ENCODE assay signal across 18 cellular contexts in the genomic region with DNA sequence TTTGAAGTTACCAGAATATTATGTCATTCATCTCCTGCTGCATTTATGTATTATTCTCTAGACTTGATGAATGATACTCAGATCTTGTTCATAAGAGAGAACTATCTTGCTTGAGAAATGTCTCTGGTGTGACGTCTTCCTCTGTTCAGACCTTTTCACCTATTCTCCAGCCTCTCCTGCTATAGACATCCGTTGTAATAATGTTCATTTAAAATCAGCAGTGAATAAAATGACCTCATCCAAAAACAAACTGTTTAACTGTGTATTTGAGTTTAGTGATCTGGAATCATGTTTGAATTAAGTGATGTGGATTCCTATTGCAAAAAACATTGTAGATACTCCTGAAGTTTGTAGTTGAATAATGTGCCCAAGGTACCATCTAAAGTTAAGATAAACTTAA.
DNase-seq lines count a peak whose midpoint lies in the region; ATAC-seq and TF ChIP-seq lines count a peak whose summit lies in the region.
"Had no signal": no experiment of that assay in that cellular context is flagged by ENCODE, and none has a peak within 500 bp of the region (broad histone marks: within the 10 kb centered on the region; RNA-seq: fewer than 3 reads in every experiment).

No MANE protein-coding gene starts in this region.

- H3K36me3 Mint-ChIP-seq in activated B cell treated with CpG ODN at 0.5 μM for 24 hours (ENCODE audit: low read depth), result peaks cover 6% of the 10 kb centered on the region
- H3K36me3 Mint-ChIP-seq in memory B cell, result peaks cover 2% of the 10 kb centered on the region
- peaks cover 31 to 54% of the 10 kb centered on the region in 2 donors for H3K36me3 Mint-ChIP-seq in stimulated activated naive B cell treated with anti-CD40 and anti-IgM and Interleukin-4, amounts not matched to agents 10 μg/mL and 1 μg/mL and 100 μg/mL, for 72 hours

- H3K4me3 ChIP-seq in HEK293 (ENCODE audit: low read depth, low read length), result no peak overlapping the region
- H3K4me3 ChIP-seq in hepatocyte, result no peak overlapping the region

- H3K27ac Mint-ChIP-seq in activated B cell treated with CpG ODN at 0.5 μM for 24 hours (peak overlapping the region; percentile 22), memory B cell (peak overlapping the region; percentile 88)
- H3K27ac Mint-ChIP-seq in stimulated activated naive B cell treated with anti-CD40 and anti-IgM and Interleukin-4, amounts not matched to agents 10 μg/mL and 1 μg/mL and 100 μg/mL, for 72 hours, result peak overlapping the region; percentile 79

- TF ChIP-seq CTCF in HEK293 (tag by site-specific recombination; IDR thresholded peaks at IDR 0.05) (no peak), activated B cell treated with CpG ODN at 0.5 μM for 24 hours (IDR thresholded peaks at IDR 0.05) (no peak), hepatocyte (IDR thresholded peaks at IDR 0.05; ENCODE audit: poor library complexity) (no peak)

- intact Hi-C loops in activated B cell treated with CpG ODN at 0.5 μM for 24 hours (cut with micrococcal nuclease), result loop anchor here (2.0 kb wide), 1 partner anchor 16 kb away; no protein-coding TSS in a partner anchor

- no peak overlapping the region for H3K4me3 Mint-ChIP-seq in activated B cell treated with CpG ODN at 0.5 μM for 24 hours
- no peak overlapping the region for H3K4me3 Mint-ChIP-seq in memory B cell
- H3K4me3 Mint-ChIP-seq in stimulated activated naive B cell treated with anti-CD40 and anti-IgM and Interleukin-4, amounts not matched to agents 10 μg/mL and 1 μg/mL and 100 μg/mL, for 72 hours, result no peak overlapping the region

- no peaks in the 10 kb centered on the region for H3K4me1 ChIP-seq in HEK293 (ENCODE audit: control insufficient read depth, insufficient read depth, low read length)
- H3K4me1 ChIP-seq in hepatocyte (ENCODE audit: insufficient read depth), result no peaks in the 10 kb centered on the region

- DNase-seq in activated B cell treated with CpG ODN at 0.5 μM for 24 hours (no peak), memory B cell (ENCODE audit: low spot score in 2 of 2) (no peak), hepatocyte (ENCODE audit: low spot score) (no peak), globus pallidus (ENCODE audit: low spot score) (no peak)
- DNase-seq in stimulated activated naive B cell treated with anti-CD40 and anti-IgM and Interleukin-4, amounts not matched to agents 10 μg/mL and 1 μg/mL and 100 μg/mL, for 72 hours, result no peak
- DNase-seq: DMS 273 treated with DMSO at 0.1 percent for 48 hours, DND-41, KG1, MV-4-11, NCI-H1417, NCI-H1930, NCI-H226, NCI-H524, NCI-H82, OCI-M1, SHP77 treated with DMSO at 0.1 percent for 48 hours had no signal

- no peak overlapping the region for H3K4me2 ChIP-seq in hepatocyte

- ATAC-seq in activated B cell treated with CpG ODN at 0.5 μM for 24 hours (ENCODE audit: low read depth) (no peak), memory B cell (ENCODE audit: low read depth) (no peak), GM18502 (IDR thresholded peaks at IDR 0.05; ENCODE audit: poor library complexity, unreplicated experiment) (no peak)
- no peak for ATAC-seq in stimulated activated naive B cell treated with anti-CD40 and anti-IgM and Interleukin-4, amounts not matched to agents 10 μg/mL and 1 μg/mL and 100 μg/mL, for 72 hours (replicated peaks)

- H3K4me1 Mint-ChIP-seq in activated B cell treated with CpG ODN at 0.5 μM for 24 hours (peaks cover 86% of the 10 kb centered on the region), memory B cell (peaks cover 35% of the 10 kb centered on the region)
- H3K4me1 Mint-ChIP-seq in stimulated activated naive B cell treated with anti-CD40 and anti-IgM and Interleukin-4, amounts not matched to agents 10 μg/mL and 1 μg/mL and 100 μg/mL, for 72 hours, result peaks cover 44 to 85% of the 10 kb centered on the region in 2 donors

- POLR2A ChIA-PET in HEK293 (lab: Yijun Ruan, JAX), result no interaction called here
- POLR2A ChIA-PET in activated B cell treated with CpG ODN at 0.5 μM for 24 hours (lab: Charles Lee), result interaction anchor here (1.9 to 2.4 kb wide), 4 partner anchors 32 to 73 kb away, joined by 5 to 12 read pairs (median 8); a partner anchor contains a TSS

- no peaks in the 10 kb centered on the region for H4K20me1 ChIP-seq in hepatocyte (ENCODE audit: insufficient read depth, poor library complexity, severe bottlenecking)

- H3K27me3 ChIP-seq in hepatocyte, result no peaks in the 10 kb centered on the region

- H3K36me3 ChIP-seq in HEK293 (ENCODE audit: control insufficient read depth in 2 of 2, insufficient read depth in 1 of 2, low read length in 2 of 2) (no peaks in the 10 kb centered on the region), hepatocyte (replicated peaks; ENCODE audit: insufficient read depth, low read depth) (no peaks in the 10 kb centered on the region)

- H3K27ac ChIP-seq in HEK293 (ENCODE audit: extremely low read depth, low read depth, low read length) (no peak overlapping the region), hepatocyte (no peak overlapping the region)

- H3K9me2 ChIP-seq in hepatocyte (replicated peaks; ENCODE audit: insufficient read depth), result no peaks in the 10 kb centered on the region

- WGBS in hepatocyte (ENCODE audit: low lambda C conversion rate, missing lambda C conversion rate), result 90% methylated on average over 2 of the region's 2 CpGs

- H3K9me3 Mint-ChIP-seq in activated B cell treated with CpG ODN at 0.5 μM for 24 hours (peaks cover 2% of the 10 kb centered on the region), memory B cell (no peaks in the 10 kb centered on the region)
- H3K9me3 Mint-ChIP-seq in stimulated activated naive B cell treated with anti-CD40 and anti-IgM and Interleukin-4, amounts not matched to agents 10 μg/mL and 1 μg/mL and 100 μg/mL, for 72 hours, result peaks cover 0 to 8% of the 10 kb centered on the region in 2 donors

- H3K9me3 ChIP-seq in HEK293 (ENCODE audit: control insufficient read depth, insufficient read depth, low read depth, low read length) (no peaks in the 10 kb centered on the region), hepatocyte (ENCODE audit: low read depth) (no peaks in the 10 kb centered on the region)

- H3K27me3 Mint-ChIP-seq in activated B cell treated with CpG ODN at 0.5 μM for 24 hours, result no peaks in the 10 kb centered on the region
- no peaks in the 10 kb centered on the region for H3K27me3 Mint-ChIP-seq in memory B cell
- no peaks in the 10 kb centered on the region for H3K27me3 Mint-ChIP-seq in stimulated activated naive B cell treated with anti-CD40 and anti-IgM and Interleukin-4, amounts not matched to agents 10 μg/mL and 1 μg/mL and 100 μg/mL, for 72 hours

- CTCF ChIA-PET in HEK293 (lab: Yijun Ruan, JAX) (interaction anchor here (1.2 kb wide), 1 partner anchor 10 kb away, joined by 5 read pairs; no protein-coding TSS in a partner anchor), activated B cell treated with CpG ODN at 0.5 μM for 24 hours (lab: Charles Lee) (interaction anchor here (1.5 kb wide), 1 partner anchor 9 kb away, joined by 8 read pairs; no protein-coding TSS in a partner anchor)

- peaks cover 87% of the 10 kb centered on the region for H3K79me2 ChIP-seq in hepatocyte

- H2AFZ ChIP-seq in hepatocyte, result no peak overlapping the region

TF ChIP-seq in HEK293, 187 proteins besides CTCF, POLR2A, EP300 and RAD21:
- TF ChIP-seq, protein P1, sequence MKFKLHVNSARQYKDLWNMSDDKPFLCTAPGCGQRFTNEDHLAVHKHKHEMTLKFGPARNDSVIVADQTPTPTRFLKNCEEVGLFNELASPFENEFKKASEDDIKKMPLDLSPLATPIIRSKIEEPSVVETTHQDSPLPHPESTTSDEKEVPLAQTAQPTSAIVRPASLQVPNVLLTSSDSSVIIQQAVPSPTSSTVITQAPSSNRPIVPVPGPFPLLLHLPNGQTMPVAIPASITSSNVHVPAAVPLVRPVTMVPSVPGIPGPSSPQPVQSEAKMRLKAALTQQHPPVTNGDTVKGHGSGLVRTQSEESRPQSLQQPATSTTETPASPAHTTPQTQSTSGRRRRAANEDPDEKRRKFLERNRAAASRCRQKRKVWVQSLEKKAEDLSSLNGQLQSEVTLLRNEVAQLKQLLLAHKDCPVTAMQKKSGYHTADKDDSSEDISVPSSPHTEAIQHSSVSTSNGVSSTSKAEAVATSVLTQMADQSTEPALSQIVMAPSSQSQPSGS (tag by site-specific recombination; IDR thresholded peaks at IDR 0.05; ENCODE audit: low read depth), result peak; percentile 53; the same call in 1 of the 2 replicates
- no peak for TF ChIP-seq ZNF174 (tag by site-specific recombination; IDR thresholded peaks at IDR 0.05)

Comparison
In these comparisons a context has a peak if more than half of its experiments do, and no peak if none do; other contexts are left out.
1. H3K27ac Mint-ChIP-seq: peak in every context shown above with its lines; median percentile 88 in memory B cell; 79 in stimulated activated naive B cell treated with anti-CD40 and anti-IgM and Interleukin-4, amounts not matched to agents 10 μg/mL and 1 μg/mL and 100 μg/mL, for 72 hours; 22 in activated B cell treated with CpG ODN at 0.5 μM for 24 hours.